Comparison of ENCODE assay signal across 13 cellular contexts in genomic region chr22:40213478-40213877, GRCh38. TPM values are rescaled to one million over a fixed set of nuclear protein-coding genes. Genes with fewer than 3 reads are reported as not detected.
DNase-seq lines count a peak whose midpoint lies in the region; ATAC-seq and TF ChIP-seq lines count a peak whose summit lies in the region.
"Had no signal": no experiment of that assay in that cellular context is flagged by ENCODE, and none has a peak within 500 bp of the region (broad histone marks: within the 10 kb centered on the region; RNA-seq: fewer than 3 reads in every experiment).

No MANE protein-coding gene starts in this region.

- no peak overlapping the region for H3K27ac ChIP-seq in left lung

- H3K4me1 ChIP-seq in left lung = peaks cover 6 to 95% of the 10 kb centered on the region in 2 donors

- no peaks in the 10 kb centered on the region for H3K9me3 Mint-ChIP-seq in activated T-cell treated with anti-CD3 and anti-CD28 coated beads, Interleukin-2, amount 50 U/mL, for 72 hours
- no peaks in the 10 kb centered on the region for H3K9me3 Mint-ChIP-seq in activated T-cell treated with anti-CD3 and anti-CD28 coated beads, Interleukin-2, amount 50 U/mL, for 4 hours
- no peaks in the 10 kb centered on the region for H3K9me3 Mint-ChIP-seq in dendritic cell treated with granulocyte-macrophage colony-stimulating factor and Interleukin-4, amounts not matched to agents 40 ng/mL and 50 ng/mL, for 4 days
- H3K9me3 Mint-ChIP-seq: activated T-helper 2 cell treated with anti-CD3 and anti-CD28 coated beads, Interferon-gamma antibody, Interleukin-2, Interleukin-4, amounts not matched to agents 10 μg/mL and 5 μg/mL and 100 μg/mL, durations not matched to agents 14 hours and 24 hours and 36 hours had no signal

- no peaks in the 10 kb centered on the region for H3K9me3 ChIP-seq in left lung

- H3K4me1 Mint-ChIP-seq in activated T-cell treated with anti-CD3 and anti-CD28 coated beads, Interleukin-2, amount 50 U/mL, for 72 hours (ENCODE audit: low read depth) = peaks cover 86% of the 10 kb centered on the region
- peaks cover 89% of the 10 kb centered on the region for H3K4me1 Mint-ChIP-seq in activated T-cell treated with anti-CD3 and anti-CD28 coated beads, Interleukin-2, amount 50 U/mL, for 4 hours (ENCODE audit: low read depth)
- H3K4me1 Mint-ChIP-seq in dendritic cell treated with granulocyte-macrophage colony-stimulating factor and Interleukin-4, amounts not matched to agents 40 ng/mL and 50 ng/mL, for 4 days (ENCODE audit: low read depth) = peaks cover 83% of the 10 kb centered on the region

- no peak for ATAC-seq in activated T-cell treated with anti-CD3 and anti-CD28 coated beads, Interleukin-2, amount 50 U/mL, for 72 hours (replicated peaks in 1 of 2)
- ATAC-seq in activated T-cell treated with anti-CD3 and anti-CD28 coated beads, Interleukin-2, amount 50 U/mL, for 4 hours = no peak
- ATAC-seq in left lung (no peak), HG02759 (IDR thresholded peaks at IDR 0.05; ENCODE audit: unreplicated experiment) (no peak), HG02571 (IDR thresholded peaks at IDR 0.05; ENCODE audit: unreplicated experiment) (no peak)
- ATAC-seq: left cardiac atrium had no signal

- H3K27me3 ChIP-seq in left lung = no peaks in the 10 kb centered on the region

- DNase-seq in activated T-cell treated with anti-CD3 and anti-CD28 coated beads, Interleukin-2, amount 50 U/mL, for 72 hours = no peak
- no peak for DNase-seq in activated T-cell treated with anti-CD3 and anti-CD28 coated beads, Interleukin-2, amount 50 U/mL, for 4 hours
- DNase-seq in NCI-H1694 treated with DMSO at 0.1 percent for 48 hours (lab: John Stamatoyannopoulos, UW) (peak; percentile 21), putamen (ENCODE audit: low spot score) (peak; percentile 68), left lung (no peak)
- DNase-seq: AML-193, cortex of kidney, GOT3, left cardiac atrium had no signal

- intact Hi-C loops in dendritic cell treated with granulocyte-macrophage colony-stimulating factor and Interleukin-4, amounts not matched to agents 40 ng/mL and 50 ng/mL, for 4 days (cut with micrococcal nuclease) = no loop called here
- intact Hi-C loops in left lung (cut with DNase I) = no loop called here

- H3K4me3 Mint-ChIP-seq in activated T-cell treated with anti-CD3 and anti-CD28 coated beads, Interleukin-2, amount 50 U/mL, for 72 hours = no peak overlapping the region
- no peak overlapping the region for H3K4me3 Mint-ChIP-seq in activated T-cell treated with anti-CD3 and anti-CD28 coated beads, Interleukin-2, amount 50 U/mL, for 4 hours
- no peak overlapping the region for H3K4me3 Mint-ChIP-seq in dendritic cell treated with granulocyte-macrophage colony-stimulating factor and Interleukin-4, amounts not matched to agents 40 ng/mL and 50 ng/mL, for 4 days

- H3K36me3 Mint-ChIP-seq in activated T-cell treated with anti-CD3 and anti-CD28 coated beads, Interleukin-2, amount 50 U/mL, for 72 hours (ENCODE audit: insufficient read depth in 2 of 2) = no peaks in the 10 kb centered on the region
- H3K36me3 Mint-ChIP-seq in activated T-cell treated with anti-CD3 and anti-CD28 coated beads, Interleukin-2, amount 50 U/mL, for 4 hours (ENCODE audit: insufficient read depth) = peaks cover 2% of the 10 kb centered on the region
- H3K36me3 Mint-ChIP-seq in dendritic cell treated with granulocyte-macrophage colony-stimulating factor and Interleukin-4, amounts not matched to agents 40 ng/mL and 50 ng/mL, for 4 days (ENCODE audit: low read depth) = peaks cover 25% of the 10 kb centered on the region

- no peaks in the 10 kb centered on the region for H3K27me3 Mint-ChIP-seq in activated T-cell treated with anti-CD3 and anti-CD28 coated beads, Interleukin-2, amount 50 U/mL, for 72 hours (ENCODE audit: low read depth)
- no peaks in the 10 kb centered on the region for H3K27me3 Mint-ChIP-seq in activated T-cell treated with anti-CD3 and anti-CD28 coated beads, Interleukin-2, amount 50 U/mL, for 4 hours (ENCODE audit: low read depth)
- H3K27me3 Mint-ChIP-seq in dendritic cell treated with granulocyte-macrophage colony-stimulating factor and Interleukin-4, amounts not matched to agents 40 ng/mL and 50 ng/mL, for 4 days = no peaks in the 10 kb centered on the region

- no peak for TF ChIP-seq CTCF in left lung (IDR thresholded peaks at IDR 0.05)

- no peak overlapping the region for H3K4me3 ChIP-seq in left lung

- H3K27ac Mint-ChIP-seq in activated T-cell treated with anti-CD3 and anti-CD28 coated beads, Interleukin-2, amount 50 U/mL, for 72 hours = peak overlapping the region; percentile 6
- peak overlapping the region; percentile 88 for H3K27ac Mint-ChIP-seq in dendritic cell treated with granulocyte-macrophage colony-stimulating factor and Interleukin-4, amounts not matched to agents 40 ng/mL and 50 ng/mL, for 4 days
- H3K27ac Mint-ChIP-seq: activated T-helper 2 cell treated with anti-CD3 and anti-CD28 coated beads, Interferon-gamma antibody, Interleukin-2, Interleukin-4, amounts not matched to agents 10 μg/mL and 5 μg/mL and 100 μg/mL, durations not matched to agents 14 hours and 24 hours and 36 hours had no signal

- H3K36me3 ChIP-seq in left lung = no peaks in the 10 kb centered on the region

RNA-seq across cellular contexts. Expression of gene TNRC6B, which starts 35.8 kb away (rescaled TPM):
- total RNA-seq in activated T-cell treated with anti-CD3 and anti-CD28 coated beads, Interleukin-2, amount 50 U/mL, for 72 hours = 10 to 100 TPM; 62.5 to 65.3 TPM
- total RNA-seq in activated T-cell treated with anti-CD3 and anti-CD28 coated beads, Interleukin-2, amount 50 U/mL, for 4 hours = 10 to 100 TPM; 19.4 to 21.6 (median 21.2) TPM
- 10 to 100 TPM; 40.3 to 40.7 TPM for total RNA-seq in left lung

Comparison
In these comparisons a context has a peak if more than half of its experiments do, and no peak if none do; other contexts are left out.
1. DNase-seq: peak in NCI-H1694 treated with DMSO at 0.1 percent for 48 hours (single experiment) and putamen (single experiment); none in activated T-cell treated with anti-CD3 and anti-CD28 coated beads, Interleukin-2, amount 50 U/mL, for 72 hours (0 of 2), activated T-cell treated with anti-CD3 and anti-CD28 coated beads, Interleukin-2, amount 50 U/mL, for 4 hours (single experiment) and left lung (0 of 2).